Comparison of ENCODE assay signal across 20 cellular contexts in genomic region chr2:155633060-155633839, GRCh38.
A peak's percentile ranks its signal among the peaks of the same experiment; 100 is the strongest.
DNase-seq lines count a peak whose midpoint lies in the region; ATAC-seq and TF ChIP-seq lines count a peak whose summit lies in the region.
"Had no signal": no experiment of that assay in that cellular context is flagged by ENCODE, and none has a peak within 500 bp of the region (broad histone marks: within the 10 kb centered on the region; RNA-seq: fewer than 3 reads in every experiment).

No MANE protein-coding gene starts in this region.

- peak; percentile 19 for DNase-seq in NOMO-1 treated with dmso at 0.1 percent for 144 hours (lab: John Stamatoyannopoulos, UW; ENCODE audit: unreplicated experiment)
- peak; percentile 13 for DNase-seq in astrocyte of the hippocampus (ENCODE audit: low read depth, low spot score)
- no peak for DNase-seq in NCI-H2227 treated with DMSO at 0.1 percent for 48 hours (lab: John Stamatoyannopoulos, UW)
- DNase-seq in stimulated activated CD4-positive, alpha-beta T cell treated with anti-CD3 and anti-CD28 coated beads, Interleukin-4, amount 100 ng/mL, for 1 hour, result no peak
- DNase-seq: CD4-positive, alpha-beta memory T cell; DMS153; HFFc6; KG1; NCI-H1694; NCI-H2081; NCI-H2171 treated with DMSO at 0.1 percent for 48 hours; NCI-H446; NCI-H526; Peyer's patch; T1000 had no signal

- POLR2A ChIA-PET in HEK293 (lab: Yijun Ruan, JAX), result no interaction called here

- no peaks in the 10 kb centered on the region for H3K36me3 ChIP-seq in HEK293 (ENCODE audit: control insufficient read depth in 2 of 2, insufficient read depth in 1 of 2, low read length in 2 of 2)
- H3K36me3 ChIP-seq: Peyer's patch, SJSA1 had no signal

- H3K4me3 ChIP-seq in HEK293 (ENCODE audit: low read depth, low read length), result no peak overlapping the region
- H3K4me3 ChIP-seq: Peyer's patch, SJSA1 had no signal

- CTCF ChIA-PET in HEK293 (lab: Yijun Ruan, JAX), result no interaction called here

- H3K9me3 ChIP-seq in HEK293 (ENCODE audit: control insufficient read depth, insufficient read depth, low read depth, low read length), result no peaks in the 10 kb centered on the region
- H3K9me3 ChIP-seq: Peyer's patch, SJSA1 had no signal

- H3K27ac ChIP-seq in HEK293 (ENCODE audit: extremely low read depth, low read depth, low read length), result no peak overlapping the region
- H3K27ac ChIP-seq: HL-60, Peyer's patch, SJSA1 had no signal

- TF ChIP-seq CTCF in HEK293 (tag by site-specific recombination; IDR thresholded peaks at IDR 0.05), result no peak

- no peak for ATAC-seq in GM18517 (IDR thresholded peaks at IDR 0.05; ENCODE audit: unreplicated experiment)
- ATAC-seq in GM19395 (IDR thresholded peaks at IDR 0.05; ENCODE audit: unreplicated experiment), result no peak

- H3K4me1 ChIP-seq in HEK293 (ENCODE audit: control insufficient read depth, insufficient read depth, low read length), result no peaks in the 10 kb centered on the region
- H3K4me1 ChIP-seq: Peyer's patch, SJSA1 had no signal

TF ChIP-seq in HEK293, 187 proteins besides CTCF, POLR2A, EP300 and RAD21:
- 0 out of 2 replicates have a peak, but pooled peaks have one; percentile 35 for TF ChIP-seq SCRT1 (tag by site-specific recombination; IDR thresholded peaks at IDR 0.05; ENCODE audit: borderline replicate concordance)
- TF ChIP-seq ZBTB8A (tag by site-specific recombination; IDR thresholded peaks at IDR 0.05), result no peak
- TF ChIP-seq SCRT2 (tag by site-specific recombination; IDR thresholded peaks at IDR 0.05), result peak; percentile 76

Comparison
In these comparisons a context has a peak if more than half of its experiments do, and no peak if none do; other contexts are left out.
1. DNase-seq: peak in NOMO-1 treated with dmso at 0.1 percent for 144 hours (single experiment) and astrocyte of the hippocampus (single experiment); none in NCI-H2227 treated with DMSO at 0.1 percent for 48 hours (single experiment) and stimulated activated CD4-positive, alpha-beta T cell treated with anti-CD3 and anti-CD28 coated beads, Interleukin-4, amount 100 ng/mL, for 1 hour (single experiment).